1 cellular context compared by ENCODE assay signal in the genomic region with DNA sequence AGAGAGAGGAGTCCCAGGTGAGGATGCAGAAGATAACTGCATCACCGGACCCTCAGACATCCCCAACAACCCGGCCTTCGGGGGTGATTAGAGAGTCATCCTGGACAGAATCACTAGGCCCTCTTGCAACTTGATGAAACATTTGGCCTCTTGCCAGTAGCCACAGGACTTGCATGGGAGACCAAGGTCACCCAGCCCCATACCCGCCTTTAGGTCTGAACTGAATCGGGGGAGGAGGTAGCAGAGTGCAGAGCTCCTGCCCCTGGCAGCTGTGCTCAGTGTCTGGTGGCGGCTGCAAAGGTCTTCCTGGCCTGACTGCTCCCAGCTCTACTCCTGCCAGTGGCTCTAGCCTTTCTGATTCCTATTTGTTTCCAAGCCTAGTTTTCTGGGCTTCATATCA.
TF ChIP-seq lines count a peak whose summit lies in the region.

No MANE protein-coding gene starts in this region.

TF ChIP-seq in H1, 55 proteins besides CTCF, POLR2A, EP300 and RAD21:
- no peak for TF ChIP-seq ZNF274 (IDR thresholded peaks at IDR 0.05; ENCODE audit: borderline replicate concordance, extremely low read depth, low read length)
- TF ChIP-seq YY1 (IDR thresholded peaks at IDR 0.05; ENCODE audit: low read depth, low read length): no peak
- no peak for TF ChIP-seq CHD1 (IDR thresholded peaks at IDR 0.05; ENCODE audit: low read depth, low read length)
- TF ChIP-seq KDM1A (IDR thresholded peaks at IDR 0.05; ENCODE audit: borderline replicate concordance, low read length): no peak
